In genomic region chr2:231900975-231901374, GRCh38 we compare ENCODE assay signal across 20 cellular contexts. TPM values are rescaled to one million over a fixed set of nuclear protein-coding genes. Genes with fewer than 3 reads are reported as not detected.
DNase-seq lines count a peak whose midpoint lies in the region; ATAC-seq and TF ChIP-seq lines count a peak whose summit lies in the region.
"Had no signal": no experiment of that assay in that cellular context is flagged by ENCODE, and none has a peak within 500 bp of the region (broad histone marks: within the 10 kb centered on the region; RNA-seq: fewer than 3 reads in every experiment).

No MANE protein-coding gene starts in this region.

- ATAC-seq in foreskin keratinocyte (peak; percentile 11), HG03039 (IDR thresholded peaks at IDR 0.05; ENCODE audit: unreplicated experiment) (no peak), GM21528 (IDR thresholded peaks at IDR 0.05; ENCODE audit: low FRiP score, unreplicated experiment) (no peak)

- H3K4me3 ChIP-seq in CD8-positive, alpha-beta memory T cell (ENCODE audit: low read length), result no peak overlapping the region
- H3K4me3 ChIP-seq: HAP-1, lung, PC-9, thoracic aorta had no signal

- no peaks in the 10 kb centered on the region for H3K9me3 Mint-ChIP-seq in CD8-positive, alpha-beta memory T cell
- H3K9me3 Mint-ChIP-seq: activated naive CD4-positive, alpha-beta T cell treated with anti-CD3 and anti-CD28 coated beads, Interleukin-2, amount 50 U/mL, for 72 hours had no signal

- H3K27ac ChIP-seq in foreskin keratinocyte, result no peak overlapping the region
- no peak overlapping the region for H3K27ac ChIP-seq in CD8-positive, alpha-beta memory T cell (ENCODE audit: low read depth, low read length)
- H3K27ac ChIP-seq: epithelial cell of prostate, PC-9, thoracic aorta had no signal

- no peak for TF ChIP-seq CTCF in foreskin keratinocyte (conservative IDR thresholded peaks at IDR 0.05)

- H3K4me1 ChIP-seq in foreskin keratinocyte, result no peaks in the 10 kb centered on the region
- H3K4me1 ChIP-seq in CD8-positive, alpha-beta memory T cell (ENCODE audit: insufficient read depth, low read length), result no peaks in the 10 kb centered on the region

- H3K4me1 Mint-ChIP-seq in CD8-positive, alpha-beta memory T cell, result no peaks in the 10 kb centered on the region

- intact Hi-C loops in posterior vena cava (cut with DNase I), result no loop called here

- H3K9me3 ChIP-seq in CD8-positive, alpha-beta memory T cell (ENCODE audit: low read length), result no peaks in the 10 kb centered on the region
- H3K9me3 ChIP-seq: HAP-1, thoracic aorta had no signal

- H3K36me3 Mint-ChIP-seq in CD8-positive, alpha-beta memory T cell, result no peaks in the 10 kb centered on the region
- H3K36me3 Mint-ChIP-seq: activated naive CD4-positive, alpha-beta T cell treated with anti-CD3 and anti-CD28 coated beads, Interleukin-2, amount 50 U/mL, for 72 hours had no signal

- H3K4me3 Mint-ChIP-seq in CD8-positive, alpha-beta memory T cell, result no peak overlapping the region

- POLR2A ChIA-PET in CD8-positive, alpha-beta memory T cell (lab: Charles Lee), result no interaction called here

- DNase-seq in DMS53 (lab: John Stamatoyannopoulos, UW) (peak; percentile 23), DMS53 treated with DMSO at 0.1 percent for 48 hours (lab: John Stamatoyannopoulos, UW; ENCODE audit: unreplicated experiment) (no peak), OCI-M1 (lab: John Stamatoyannopoulos, UW) (peak; percentile 26), foreskin keratinocyte (no peak), posterior vena cava (ENCODE audit: low spot score) (peak; percentile 64)
- no peak for DNase-seq in CD8-positive, alpha-beta memory T cell
- DNase-seq: AML-193; central memory CD4-positive, alpha-beta T cell; DND-41; NCI-H748 treated with DMSO at 0.1 percent for 48 hours had no signal

- peaks cover 31% of the 10 kb centered on the region for H3K27me3 ChIP-seq in foreskin keratinocyte
- no peaks in the 10 kb centered on the region for H3K27me3 ChIP-seq in CD8-positive, alpha-beta memory T cell (ENCODE audit: insufficient read depth, low read length, poor library complexity, severe bottlenecking)

- CTCF ChIA-PET in CD8-positive, alpha-beta memory T cell (lab: Charles Lee), result interaction anchor here (0.8 to 2.5 kb wide), 12 partner anchors 8 to 546 kb away, joined by 3 to 10 read pairs (median 4); no protein-coding TSS in a partner anchor

- H3K27ac Mint-ChIP-seq in CD8-positive, alpha-beta memory T cell, result no peak overlapping the region
- H3K27ac Mint-ChIP-seq: activated naive CD4-positive, alpha-beta T cell treated with anti-CD3 and anti-CD28 coated beads, Interleukin-2, amount 50 U/mL, for 72 hours had no signal

- H3K36me3 ChIP-seq in CD8-positive, alpha-beta memory T cell (ENCODE audit: insufficient read depth, low read length), result no peaks in the 10 kb centered on the region
- H3K36me3 ChIP-seq: HAP-1, thoracic aorta had no signal

- peaks cover 2 to 5% of the 10 kb centered on the region in 2 donors for H3K27me3 Mint-ChIP-seq in CD8-positive, alpha-beta memory T cell

RNA-seq across cellular contexts. Expression of gene NPPC, which starts 25.2 kb away (rescaled TPM):
- not detected in 2 replicates for total RNA-seq in foreskin keratinocyte
- polyA plus RNA-seq in foreskin keratinocyte, result not detected in 2 replicates
- 1 to 10 TPM in 1 of 2 donors, under 1 TPM in 1; 0.93 to 9.2 TPM for total RNA-seq in posterior vena cava
- not detected for total RNA-seq in CD8-positive, alpha-beta memory T cell
- not detected for polyA plus RNA-seq in CD8-positive, alpha-beta memory T cell
- total RNA-seq: dermis microvascular lymphatic vessel endothelial cell; PC-9; T-helper 1 cell treated with Interleukin-12 subunit alpha and Interleukin-12 subunit beta and Interleukin-4 antibody, amounts not matched to agents 30 ng/mL and 1 ng/mL, for 36 hours; thoracic aorta had no signal
- polyA plus RNA-seq: lung had no signal

Comparison
In these comparisons a context has a peak if more than half of its experiments do, and no peak if none do; other contexts are left out.
1. DNase-seq: peak in DMS53 (single experiment), OCI-M1 (single experiment) and posterior vena cava (single experiment); none in DMS53 treated with DMSO at 0.1 percent for 48 hours (single experiment), foreskin keratinocyte (0 of 2) and CD8-positive, alpha-beta memory T cell (0 of 5).